ENCODE assay signal across 26 cellular contexts in genomic region chr9:125630436-125630835, GRCh38.
DNase-seq lines count a peak whose midpoint lies in the region; ATAC-seq, FAIRE-seq and TF ChIP-seq lines count a peak whose summit lies in the region.
"Had no signal": no experiment of that assay in that cellular context is flagged by ENCODE, and none has a peak within 500 bp of the region (broad histone marks: within the 10 kb centered on the region; RNA-seq: fewer than 3 reads in every experiment).

No MANE protein-coding gene starts in this region.

- FAIRE-seq in astrocyte (lab: Jason Lieb, UNC): no peak
- FAIRE-seq: HepG2, islet of Langerhans, urothelium cell line had no signal

- H3K27me3 Mint-ChIP-seq in astrocyte (ENCODE audit: low read depth, unreplicated experiment) (no peaks in the 10 kb centered on the region), endothelial cell (ENCODE audit: unreplicated experiment) (no peaks in the 10 kb centered on the region)

- TF ChIP-seq CTCF in HEK293 (tag by site-specific recombination; IDR thresholded peaks at IDR 0.05) (no peak), astrocyte (IDR thresholded peaks at IDR 0.05; ENCODE audit: insufficient read depth, low read depth, low read length) (no peak), foreskin keratinocyte (conservative IDR thresholded peaks at IDR 0.05) (no peak), endothelial cell (IDR thresholded peaks at IDR 0.05; ENCODE audit: unreplicated experiment) (no peak)

- H3K4me1 ChIP-seq in HEK293 (ENCODE audit: control insufficient read depth, insufficient read depth, low read length) (peaks cover 19% of the 10 kb centered on the region), astrocyte (ENCODE audit: insufficient read depth, low read length) (peaks cover 34% of the 10 kb centered on the region), foreskin keratinocyte (peaks cover 40% of the 10 kb centered on the region)

- H3K79me2 ChIP-seq in astrocyte (ENCODE audit: insufficient read depth, low read length): peaks cover 87% of the 10 kb centered on the region

- no peak overlapping the region for H3K4me2 ChIP-seq in astrocyte (ENCODE audit: low read length)
- H3K4me2 ChIP-seq: GM23338 had no signal

- no peaks in the 10 kb centered on the region for H3K9me3 Mint-ChIP-seq in astrocyte (ENCODE audit: unreplicated experiment)
- no peaks in the 10 kb centered on the region for H3K9me3 Mint-ChIP-seq in endothelial cell (ENCODE audit: unreplicated experiment)
- H3K9me3 Mint-ChIP-seq: activated naive CD4-positive, alpha-beta T cell treated with anti-CD3 and anti-CD28 coated beads for 36 hours had no signal

- peaks cover 84% of the 10 kb centered on the region for H4K20me1 ChIP-seq in astrocyte (ENCODE audit: insufficient read depth, low read length)

- DNase-seq in EH (ENCODE audit: low read depth): peak; percentile 40
- DNase-seq in astrocyte (ENCODE audit: low read depth): peak; percentile 57
- peak; percentile 46 to 49 for DNase-seq in foreskin keratinocyte
- DNase-seq in anterior cingulate cortex (lab: John Stamatoyannopoulos, UW): no peak
- no peak for DNase-seq in endothelial cell (ENCODE audit: low spot score)
- no peak for DNase-seq in effector CD4-positive, alpha-beta T cell
- DNase-seq: activated naive CD4-positive, alpha-beta T cell treated with anti-CD3 and anti-CD28 coated beads for 36 hours; amniotic stem cell; C1 segment of cervical spinal cord; Caco-2; colonic mucosa; DMS79 treated with DMSO at 0.1 percent for 48 hours; left ventricle myocardium superior; NCI-H1105; NCI-H2029; stimulated activated naive CD8-positive, alpha-beta T cell treated with anti-CD3 and anti-CD28 coated beads, Interleukin-15, Interleukin-2, amounts not matched to agents 100 U/mL and 50 U/mL, for 24 hours; testis had no signal

- no peak overlapping the region for H3K27ac Mint-ChIP-seq in astrocyte (ENCODE audit: unreplicated experiment)
- no peak overlapping the region for H3K27ac Mint-ChIP-seq in endothelial cell (ENCODE audit: unreplicated experiment)
- H3K27ac Mint-ChIP-seq: GM23338 had no signal

- no peak for ATAC-seq in foreskin keratinocyte
- no peak for ATAC-seq in GM18867 (IDR thresholded peaks at IDR 0.05; ENCODE audit: unreplicated experiment)
- ATAC-seq: GM23338; HepG2; left ventricle myocardium superior; Right ventricle myocardium inferior; stimulated activated naive CD8-positive, alpha-beta T cell treated with anti-CD3 and anti-CD28 coated beads, Interleukin-15, Interleukin-2, amounts not matched to agents 100 U/mL and 50 U/mL, for 24 hours had no signal

- H3K9ac ChIP-seq in astrocyte (ENCODE audit: low read length): no peak overlapping the region

- H3K27ac ChIP-seq in HEK293 (ENCODE audit: extremely low read depth, low read depth, low read length): no peak overlapping the region
- no peak overlapping the region for H3K27ac ChIP-seq in astrocyte (ENCODE audit: low read depth, low read length)
- H3K27ac ChIP-seq in foreskin keratinocyte: no peak overlapping the region
- H3K27ac ChIP-seq: cardiac muscle cell, colonic mucosa, prostate gland, testis had no signal

- H3K4me1 Mint-ChIP-seq in astrocyte (ENCODE audit: low read depth, unreplicated experiment) (peaks cover 26% of the 10 kb centered on the region), endothelial cell (ENCODE audit: unreplicated experiment) (peaks cover 5% of the 10 kb centered on the region)

- H3K36me3 Mint-ChIP-seq in astrocyte (ENCODE audit: low read depth, unreplicated experiment) (no peaks in the 10 kb centered on the region), endothelial cell (ENCODE audit: low read depth, unreplicated experiment) (no peaks in the 10 kb centered on the region)

- H3K36me3 ChIP-seq in HEK293 (ENCODE audit: control insufficient read depth in 2 of 2, insufficient read depth in 1 of 2, low read length in 2 of 2) (no peaks in the 10 kb centered on the region), astrocyte (ENCODE audit: insufficient read depth, low read length) (no peaks in the 10 kb centered on the region)
- H3K36me3 ChIP-seq: cardiac muscle cell, colonic mucosa, prostate gland had no signal

- POLR2A ChIA-PET in HEK293 (lab: Yijun Ruan, JAX): interaction anchor here (0.6 kb wide), 1 partner anchor 256 kb away, joined by 3 read pairs; no protein-coding TSS in a partner anchor

- no peak overlapping the region for H2AFZ ChIP-seq in astrocyte (ENCODE audit: low read depth, low read length)
- H2AFZ ChIP-seq: GM23338 had no signal

- H3K4me3 ChIP-seq in HEK293 (ENCODE audit: low read depth, low read length) (no peak overlapping the region), astrocyte (ENCODE audit: insufficient read depth, low read depth, low read length) (no peak overlapping the region)
- H3K4me3 ChIP-seq: cardiac muscle cell, colonic mucosa, GM23338, prostate gland, testis had no signal

- CTCF ChIA-PET in HEK293 (lab: Yijun Ruan, JAX): interaction anchor here (0.7 to 1.9 kb wide), 4 partner anchors 28 to 223 kb away, joined by 3 to 8 read pairs (median 5); no protein-coding TSS in a partner anchor

- H3K27me3 ChIP-seq in astrocyte (ENCODE audit: insufficient read depth, low read length): no peaks in the 10 kb centered on the region
- no peaks in the 10 kb centered on the region for H3K27me3 ChIP-seq in foreskin keratinocyte
- H3K27me3 ChIP-seq: cardiac muscle cell, colonic mucosa, testis had no signal

- H3K4me3 Mint-ChIP-seq in astrocyte (ENCODE audit: unreplicated experiment) (no peak overlapping the region), endothelial cell (ENCODE audit: unreplicated experiment) (no peak overlapping the region)
- H3K4me3 Mint-ChIP-seq: activated naive CD4-positive, alpha-beta T cell treated with anti-CD3 and anti-CD28 coated beads for 36 hours; GM23338 had no signal

- H3K9me3 ChIP-seq in HEK293 (ENCODE audit: control insufficient read depth, insufficient read depth, low read depth, low read length) (no peaks in the 10 kb centered on the region), astrocyte (ENCODE audit: insufficient read depth, low read depth, low read length) (no peaks in the 10 kb centered on the region)
- H3K9me3 ChIP-seq: Caco-2, colonic mucosa, prostate gland, testis had no signal

TF ChIP-seq in HEK293, 187 proteins besides CTCF, POLR2A, EP300 and RAD21:
- TF ChIP-seq, protein P1, sequence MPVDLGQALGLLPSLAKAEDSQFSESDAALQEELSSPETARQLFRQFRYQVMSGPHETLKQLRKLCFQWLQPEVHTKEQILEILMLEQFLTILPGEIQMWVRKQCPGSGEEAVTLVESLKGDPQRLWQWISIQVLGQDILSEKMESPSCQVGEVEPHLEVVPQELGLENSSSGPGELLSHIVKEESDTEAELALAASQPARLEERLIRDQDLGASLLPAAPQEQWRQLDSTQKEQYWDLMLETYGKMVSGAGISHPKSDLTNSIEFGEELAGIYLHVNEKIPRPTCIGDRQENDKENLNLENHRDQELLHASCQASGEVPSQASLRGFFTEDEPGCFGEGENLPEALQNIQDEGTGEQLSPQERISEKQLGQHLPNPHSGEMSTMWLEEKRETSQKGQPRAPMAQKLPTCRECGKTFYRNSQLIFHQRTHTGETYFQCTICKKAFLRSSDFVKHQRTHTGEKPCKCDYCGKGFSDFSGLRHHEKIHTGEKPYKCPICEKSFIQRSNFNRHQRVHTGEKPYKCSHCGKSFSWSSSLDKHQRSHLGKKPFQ (tag by site-specific recombination; IDR thresholded peaks at IDR 0.05): no peak
- TF ChIP-seq SP7 (tag by site-specific recombination; IDR thresholded peaks at IDR 0.05): peak; percentile 46; the same call in 1 of the 2 replicates

Comparison
In these comparisons a context has a peak if more than half of its experiments do, and no peak if none do; other contexts are left out.
1. DNase-seq: peak in EH (single experiment), astrocyte (single experiment) and foreskin keratinocyte (2 of 2); none in anterior cingulate cortex (0 of 58), endothelial cell (single experiment) and effector CD4-positive, alpha-beta T cell (single experiment).